ENCODE assay signal across 19 cellular contexts in genomic region chr6:167781066-167781767, GRCh38. TPM values are rescaled to one million over a fixed set of nuclear protein-coding genes. Genes with fewer than 3 reads are reported as not detected.
DNase-seq lines count a peak whose midpoint lies in the region.
"Had no signal": no experiment of that assay in that cellular context is flagged by ENCODE, and none has a peak within 500 bp of the region (broad histone marks: within the 10 kb centered on the region; RNA-seq: fewer than 3 reads in every experiment).

No MANE protein-coding gene starts in this region.

- DNase-seq in DMS153 (lab: John Stamatoyannopoulos, UW) (peak; percentile 55), DMS153 treated with DMSO at 0.1 percent for 48 hours (lab: John Stamatoyannopoulos, UW; ENCODE audit: unreplicated experiment) (no peak), NCI-H146 treated with DMSO at 0.1 percent for 48 hours (lab: John Stamatoyannopoulos, UW; ENCODE audit: unreplicated experiment) (peak; percentile 49), SW480 (ENCODE audit: low spot score) (peak; percentile 61), mesenteric fat pad (ENCODE audit: low spot score) (peak; percentile 53), foreskin melanocyte (no peak)
- DNase-seq in activated naive CD4-positive, alpha-beta T cell treated with Interleukin-2 at 50 U/mL for 16 hours: no peak
- no peak for DNase-seq in activated CD4-positive, alpha-beta T cell treated with anti-CD3 and anti-CD28 coated beads for 1 hour
- DNase-seq: activated CD4-positive, CD25-positive, alpha-beta regulatory T cell treated with anti-CD3 and anti-CD28 coated beads, Interleukin-2, amount 50 U/mL, for 72 hours; activated T-cell treated with anti-CD3 and anti-CD28 coated beads, Interleukin-2, amount 50 U/mL, for 1 hour; body of pancreas; effector memory CD4-positive, alpha-beta T cell; HCEC 1CT; MM.1S; NCI-H1930; NCI-H510A treated with DMSO at 0.1 percent for 48 hours; stimulated activated CD8-positive, alpha-beta memory T cell treated with anti-CD3 and anti-CD28 coated beads, Interleukin-4, amount 100 ng/mL, for 48 hours; stomach; T-helper 1 cell had no signal

RNA-seq across cellular contexts. Expression of gene AFDN, which starts 45.5 kb away (rescaled TPM):
- 82.3 TPM for total RNA-seq in mesenteric fat pad

Comparison
In these comparisons a context has a peak if more than half of its experiments do, and no peak if none do; other contexts are left out.
1. DNase-seq: peak in DMS153 (single experiment), NCI-H146 treated with DMSO at 0.1 percent for 48 hours (single experiment), SW480 (single experiment) and mesenteric fat pad (single experiment); none in DMS153 treated with DMSO at 0.1 percent for 48 hours (single experiment), foreskin melanocyte (single experiment), activated naive CD4-positive, alpha-beta T cell treated with Interleukin-2 at 50 U/mL for 16 hours (single experiment) and activated CD4-positive, alpha-beta T cell treated with anti-CD3 and anti-CD28 coated beads for 1 hour (single experiment).